ENCODE assay signal across 8 cellular contexts in the genomic region with DNA sequence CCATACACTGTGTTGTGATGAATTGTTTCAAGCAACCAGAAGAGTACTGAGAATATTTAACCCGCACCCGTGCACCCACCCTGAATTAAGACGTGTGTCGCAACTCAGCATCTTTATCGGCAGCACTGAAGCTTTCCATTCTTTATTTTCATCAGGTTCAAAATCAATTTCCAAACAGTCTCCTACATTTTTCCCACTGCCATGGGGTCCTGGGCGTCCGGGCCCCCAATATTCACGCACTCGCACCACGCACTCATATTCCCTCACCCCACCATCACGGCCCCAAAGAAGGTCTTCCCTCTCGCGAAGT. TPM values are rescaled to one million over a fixed set of nuclear protein-coding genes. Genes with fewer than 3 reads are reported as not detected.
DNase-seq lines count a peak whose midpoint lies in the region; ATAC-seq and TF ChIP-seq lines count a peak whose summit lies in the region.

No MANE protein-coding gene starts in this region.

- H3K4me1 Mint-ChIP-seq in WTC11 = peaks cover 35% of the 10 kb centered on the region

- H3K4me3 ChIP-seq in HAP-1 = peak overlapping the region; percentile 58
- H3K4me3 ChIP-seq in iPS DF 6.9 (ENCODE audit: low read length) = peak overlapping the region; percentile 56; the same call in 1 of the 2 replicates
- peak overlapping the region; percentile 63 for H3K4me3 ChIP-seq in smooth muscle cell

- CTCF ChIA-PET in WTC11 (lab: Charles Lee) = interaction anchor here (0.6 to 15.1 kb wide), 26 partner anchors 9 to 282 kb away, joined by 3 to 293 read pairs (median 4); partner anchors contain the start of genes ATP6V1G2, C6orf47, DDX39B and MICB

- H3K9me3 Mint-ChIP-seq in WTC11 = no peaks in the 10 kb centered on the region

- H3K9me3 ChIP-seq in HAP-1 (no peaks in the 10 kb centered on the region), iPS DF 6.9 (ENCODE audit: control insufficient read depth, insufficient read depth, low read length) (no peaks in the 10 kb centered on the region), smooth muscle cell (replicated peaks; ENCODE audit: low read depth) (no peaks in the 10 kb centered on the region)

- no CpG with 5 or more reads among the region's 13 CpGs for WGBS in iPS DF 6.9 (ENCODE audit: insufficient coverage, insufficient read length)
- 65% methylated on average over 11 of the region's 13 CpGs for WGBS in smooth muscle cell (ENCODE audit: low lambda C conversion rate)

- H3K36me3 Mint-ChIP-seq in WTC11 = no peaks in the 10 kb centered on the region

- ATAC-seq in WTC11 = no peak
- no peak for ATAC-seq in HG02623 (IDR thresholded peaks at IDR 0.05; ENCODE audit: unreplicated experiment)

- no peaks in the 10 kb centered on the region for H4K20me1 ChIP-seq in smooth muscle cell (ENCODE audit: low read depth)

- in situ Hi-C loops in HAP-1 (cut with MboI; ENCODE audit: low sequenced_read_pairs) = no loop called here

- POLR2A ChIA-PET in WTC11 (lab: Charles Lee) = interaction anchor here (0.6 to 1.5 kb wide), 4 partner anchors 23 to 39 kb away, joined by 3 to 5 read pairs (median 4); partner anchors contain the start of genes ATP6V1G2, DDX39B and NFKBIL1

- no peak overlapping the region for H3K27ac ChIP-seq in iPS DF 6.9 (ENCODE audit: low read length)
- H3K27ac ChIP-seq in smooth muscle cell (ENCODE audit: low read depth) = no peak overlapping the region

- H2AFZ ChIP-seq in smooth muscle cell (ENCODE audit: low read depth) = peak overlapping the region; percentile 79

- H3K36me3 ChIP-seq in HAP-1 (replicated peaks) = no peaks in the 10 kb centered on the region
- no peaks in the 10 kb centered on the region for H3K36me3 ChIP-seq in iPS DF 6.9 (ENCODE audit: control insufficient read depth, insufficient read depth, low read length)
- H3K36me3 ChIP-seq in smooth muscle cell (ENCODE audit: low read depth) = no peaks in the 10 kb centered on the region

- H3K9ac ChIP-seq in smooth muscle cell (ENCODE audit: low read depth) = no peak overlapping the region

- no peak overlapping the region for H3K27ac Mint-ChIP-seq in WTC11

- H3K4me3 Mint-ChIP-seq in WTC11 = peak overlapping the region; percentile 92

- peaks cover 53% of the 10 kb centered on the region for H3K27me3 Mint-ChIP-seq in WTC11 (ENCODE audit: low read depth)

- TF ChIP-seq CTCF in WTC11 (IDR thresholded peaks at IDR 0.05) (no peak), smooth muscle cell (IDR thresholded peaks at IDR 0.05; ENCODE audit: borderline replicate concordance, insufficient read depth, poor library complexity, severe bottlenecking) (no peak)

- H3K4me1 ChIP-seq in HAP-1 = peaks cover 9% of the 10 kb centered on the region
- H3K4me1 ChIP-seq in iPS DF 6.9 (ENCODE audit: control insufficient read depth, insufficient read depth, low read length) = no peaks in the 10 kb centered on the region; the same call in 1 of the 2 replicates
- no peaks in the 10 kb centered on the region for H3K4me1 ChIP-seq in smooth muscle cell (ENCODE audit: low read depth)

- H3K27me3 ChIP-seq in HAP-1 (ENCODE audit: low read depth) (no peaks in the 10 kb centered on the region), iPS DF 6.9 (ENCODE audit: control insufficient read depth, insufficient read depth, low read length) (no peaks in the 10 kb centered on the region), smooth muscle cell (ENCODE audit: low read depth) (no peaks in the 10 kb centered on the region)

- H3K79me2 ChIP-seq in smooth muscle cell (ENCODE audit: low read depth) = no peaks in the 10 kb centered on the region

- H3K4me2 ChIP-seq in smooth muscle cell = peak overlapping the region; percentile 84

- no peak for DNase-seq in HAP-1 (ENCODE audit: low spot score in 2 of 2)
- no peak for DNase-seq in WTC11 (ENCODE audit: low spot score)
- DNase-seq in iPS DF 6.9 (ENCODE audit: low read depth, low spot score) = no peak
- no peak for DNase-seq in smooth muscle cell (lab: John Stamatoyannopoulos, UW; ENCODE audit: unreplicated experiment)
- no peak for DNase-seq in T1000 (lab: John Stamatoyannopoulos, UW)
- DNase-seq in superior temporal gyrus (ENCODE audit: extremely low spot score) = no peak
- no peak for DNase-seq in NCI-H510A treated with DMSO at 0.1 percent for 48 hours (lab: John Stamatoyannopoulos, UW)

- no peaks in the 10 kb centered on the region for H3F3A ChIP-seq in smooth muscle cell (ENCODE audit: low read depth)

TF ChIP-seq in WTC11, 78 proteins besides CTCF, POLR2A, EP300 and RAD21:
- TF ChIP-seq ZNF138 (CRISPR knock-in tag; conservative IDR thresholded peaks at IDR 0.05) = no peak

RNA-seq across cellular contexts. Expression of gene LTB, which starts 1.8 kb away (rescaled TPM):
- 1.0 to 1.5 TPM (median 1.3 TPM) in 3 replicates for total RNA-seq in WTC11 (2021)
- 1.5 TPM in 1 of 2 replicates, not detected in the other for total RNA-seq in smooth muscle cell
- polyA plus RNA-seq in smooth muscle cell = 0.75 and 6.3 TPM in 2 replicates

RNA-seq across cellular contexts. Expression of gene TNF, which starts 5.0 kb away (rescaled TPM):
- total RNA-seq in WTC11 (2021) (0.23 to 0.46 TPM (median 0.31 TPM) in 3 replicates), smooth muscle cell (0.94 and 3.0 TPM in 2 replicates)
- 1.5 and 2.4 TPM in 2 replicates for polyA plus RNA-seq in smooth muscle cell

RNA-seq across cellular contexts. Expression of gene LST1, which starts 5.7 kb away (rescaled TPM):
- total RNA-seq in WTC11 (2021) (0.34 to 0.66 TPM in 2 of 3 replicates, not detected in the other), smooth muscle cell (not detected in 2 replicates)
- polyA plus RNA-seq in smooth muscle cell = 1.4 and 1.7 TPM in 2 replicates

RNA-seq across cellular contexts. Expression of gene LTA, which starts 8.3 kb away (rescaled TPM):
- 0.46 to 1.2 TPM (median 0.87 TPM) in 3 replicates for total RNA-seq in WTC11 (2021)
- 1.8 TPM in 1 of 2 replicates, not detected in the other for total RNA-seq in smooth muscle cell
- 0.74 TPM in 1 of 2 replicates, not detected in the other for polyA plus RNA-seq in smooth muscle cell

RNA-seq across cellular contexts. Expression of gene NCR3, which starts 12.4 kb away (rescaled TPM):
- total RNA-seq in WTC11 (2021) (not detected in 3 replicates), smooth muscle cell (not detected in 2 replicates)
- polyA plus RNA-seq in smooth muscle cell = 0.22 and 0.48 TPM in 2 replicates
